In genomic region chr3:64546856-64547255, GRCh38 we compare ENCODE assay signal across 25 cellular contexts.
DNase-seq lines count a peak whose midpoint lies in the region; ATAC-seq, FAIRE-seq and TF ChIP-seq lines count a peak whose summit lies in the region.
"Had no signal": no experiment of that assay in that cellular context is flagged by ENCODE, and none has a peak within 500 bp of the region (broad histone marks: within the 10 kb centered on the region; RNA-seq: fewer than 3 reads in every experiment).

No MANE protein-coding gene starts in this region.

- no peak overlapping the region for H3K27ac ChIP-seq in IMR-90 (ENCODE audit: insufficient read depth, low read length)
- H3K27ac ChIP-seq in small intestine (ENCODE audit: low read depth in 1 of 2, low read length in 1 of 2), result no peak overlapping the region
- H3K27ac ChIP-seq: BLaER1, PC-9, SJSA1 had no signal

- no peak overlapping the region for H3K4ac ChIP-seq in IMR-90 (ENCODE audit: low read depth, low read length)

- H3K9ac ChIP-seq in IMR-90 (ENCODE audit: low read depth, low read length), result no peak overlapping the region
- H3K9ac ChIP-seq: BLaER1 had no signal

- no peak overlapping the region for H3K23ac ChIP-seq in IMR-90 (ENCODE audit: low read depth, low read length)

- H2AK5ac ChIP-seq in IMR-90 (ENCODE audit: low read depth, low read length), result no peak overlapping the region

- H3K56ac ChIP-seq in IMR-90 (ENCODE audit: extremely low read depth, insufficient read depth, low read length), result no peak overlapping the region

- 40% methylated on average over 1 of the region's 8 CpGs; no CpG with 5 or more reads in 1 of the 2 experiments for WGBS in IMR-90 (ENCODE audit: extremely low coverage in 2 of 2, insufficient read length in 1 of 2), 2 experiments
- 85 to 90% (median 88%) methylated on average over 8 of the region's 8 CpGs for WGBS in small intestine, 3 donors

- H2AK9ac ChIP-seq in IMR-90 (replicated peaks; ENCODE audit: low read depth, low read length, poor library complexity), result no peak overlapping the region

- peaks cover 3% of the 10 kb centered on the region for H3K4me1 Mint-ChIP-seq in endothelial cell (ENCODE audit: unreplicated experiment)
- peaks cover 41% of the 10 kb centered on the region for H3K4me1 Mint-ChIP-seq in nephron
- H3K4me1 Mint-ChIP-seq: CD4-positive, CD25-positive, alpha-beta regulatory T cell had no signal

- H3K27ac Mint-ChIP-seq in endothelial cell (ENCODE audit: unreplicated experiment) (no peak overlapping the region), nephron (peak overlapping the region; percentile 94 to 97 (median 96))
- H3K27ac Mint-ChIP-seq: CD4-positive, CD25-positive, alpha-beta regulatory T cell had no signal

- H3K27me3 Mint-ChIP-seq in endothelial cell (ENCODE audit: unreplicated experiment) (peaks cover 6% of the 10 kb centered on the region), nephron (ENCODE audit: low read depth) (no peaks in the 10 kb centered on the region)
- H3K27me3 Mint-ChIP-seq: CD4-positive, CD25-positive, alpha-beta regulatory T cell had no signal

- H3K9me3 ChIP-seq in IMR-90 (ENCODE audit: control insufficient read depth, insufficient read depth, low read length) (no peaks in the 10 kb centered on the region), small intestine (ENCODE audit: control insufficient read depth, low read depth) (no peaks in the 10 kb centered on the region)
- H3K9me3 ChIP-seq: BLaER1, SJSA1 had no signal

- peak overlapping the region; percentile 1; the same call in 1 of the 2 replicates for H3K18ac ChIP-seq in IMR-90 (ENCODE audit: low read depth, low read length)

- no peak overlapping the region for H2BK20ac ChIP-seq in IMR-90 (ENCODE audit: low read depth, low read length)

- ATAC-seq in IMR-90 (ENCODE audit: low read depth), result no peak
- ATAC-seq in GM18511 (IDR thresholded peaks at IDR 0.05; ENCODE audit: unreplicated experiment), result no peak
- ATAC-seq: Right ventricle myocardium inferior had no signal

- H3K4me1 ChIP-seq in IMR-90 (ENCODE audit: control insufficient read depth, insufficient read depth, low read length) (peaks cover 12% of the 10 kb centered on the region; the same call in 1 of the 2 replicates), small intestine (ENCODE audit: control insufficient read depth in 2 of 2, insufficient read depth in 1 of 2, low read depth in 1 of 2, low read length in 1 of 2) (no peaks in the 10 kb centered on the region)
- H3K4me1 ChIP-seq: BLaER1, SJSA1 had no signal

- no peaks in the 10 kb centered on the region for H3K9me1 ChIP-seq in IMR-90 (ENCODE audit: insufficient read depth, low read length)

- POLR2A ChIA-PET in IMR-90 (lab: Charles Lee; ENCODE audit: unreplicated experiment), result no interaction called here

- TF ChIP-seq CTCF in IMR-90 (conservative IDR thresholded peaks at IDR 0.05; ENCODE audit: low read depth, low read length), result no peak
- no peak for TF ChIP-seq CTCF in endothelial cell (IDR thresholded peaks at IDR 0.05; ENCODE audit: unreplicated experiment)
- TF ChIP-seq CTCF in nephron (IDR thresholded peaks at IDR 0.05; ENCODE audit: unreplicated experiment in 3 of 3), result no peak

- no peak overlapping the region for H2BK5ac ChIP-seq in IMR-90 (ENCODE audit: low read depth, low read length, poor library complexity, severe bottlenecking)

- H3K36me3 Mint-ChIP-seq in endothelial cell (ENCODE audit: low read depth, unreplicated experiment) (peaks cover 74% of the 10 kb centered on the region), nephron (ENCODE audit: low read depth) (peaks cover 92% of the 10 kb centered on the region)
- H3K36me3 Mint-ChIP-seq: CD4-positive, CD25-positive, alpha-beta regulatory T cell had no signal

- H2AFZ ChIP-seq in IMR-90 (replicated peaks; ENCODE audit: low read length, poor library complexity), result no peak overlapping the region
- H2AFZ ChIP-seq: PC-9 had no signal

- H3K4me2 ChIP-seq in IMR-90 (ENCODE audit: low read depth, low read length), result no peak overlapping the region
- H3K4me2 ChIP-seq: BLaER1, PC-9 had no signal

- in situ Hi-C loops in IMR-90 (cut with MboI; ENCODE audit: low sequenced_read_pairs), result loop anchor here (25.0 kb wide), 3 partner anchors 865 to 1640 kb away; no protein-coding TSS in a partner anchor

- no peak overlapping the region for H4K8ac ChIP-seq in IMR-90 (ENCODE audit: low read depth in 2 of 2, low read length in 2 of 2)

- H3K4me3 ChIP-seq in IMR-90 (ENCODE audit: insufficient read depth, low read depth, low read length) (no peak overlapping the region), small intestine (ENCODE audit: low read depth in 1 of 2, low read length in 2 of 2) (no peak overlapping the region)
- H3K4me3 ChIP-seq: BLaER1, PC-9, SJSA1 had no signal

- dilution Hi-C loops in IMR-90 (cut with HindIII; ENCODE audit: low sequenced_read_pairs, unreplicated experiment), result no loop called here

- no peaks in the 10 kb centered on the region for H4K20me1 ChIP-seq in IMR-90 (ENCODE audit: insufficient read depth, low read length)
- H4K20me1 ChIP-seq: BLaER1 had no signal

- H3K27me3 ChIP-seq in IMR-90 (ENCODE audit: control insufficient read depth, insufficient read depth, low read length), result no peaks in the 10 kb centered on the region
- no peaks in the 10 kb centered on the region for H3K27me3 ChIP-seq in small intestine (ENCODE audit: control insufficient read depth in 2 of 2, insufficient read depth in 2 of 2, low read length in 2 of 2)
- H3K27me3 ChIP-seq: BLaER1, SJSA1 had no signal

- H4K5ac ChIP-seq in IMR-90 (ENCODE audit: low read depth, low read length), result peak overlapping the region; percentile 46; the same call in 1 of the 2 replicates

- peaks cover 10% of the 10 kb centered on the region for H3K36me3 ChIP-seq in IMR-90 (ENCODE audit: control insufficient read depth, insufficient read depth, low read length)
- no peaks in the 10 kb centered on the region for H3K36me3 ChIP-seq in small intestine (ENCODE audit: control insufficient read depth in 2 of 2, insufficient read depth in 2 of 2, low read length in 2 of 2)
- H3K36me3 ChIP-seq: BLaER1, SJSA1 had no signal

- CTCF ChIA-PET in IMR-90 (lab: Yijun Ruan, JAX), result interaction anchor here (1.2 to 1.5 kb wide), 2 partner anchors 14 to 16 kb away, joined by 3 to 5 read pairs; no protein-coding TSS in a partner anchor

- no peaks in the 10 kb centered on the region for H3K9me3 Mint-ChIP-seq in endothelial cell (ENCODE audit: unreplicated experiment)
- no peaks in the 10 kb centered on the region for H3K9me3 Mint-ChIP-seq in nephron

- no peak for DNase-seq in IMR-90
- no peak for DNase-seq in endothelial cell (ENCODE audit: low spot score)
- DNase-seq in retina, result peak; percentile 68
- DNase-seq in NCI-H524 treated with DMSO at 0.1 percent for 48 hours (lab: John Stamatoyannopoulos, UW), result no peak
- no peak for DNase-seq in HUDEP-2 (lab: John Stamatoyannopoulos, UW; ENCODE audit: unreplicated experiment in 76 of 76)
- DNase-seq in small intestine, result no peak
- DNase-seq: CD4-positive, CD25-positive, alpha-beta regulatory T cell; DMS53; KBM-7; MV-4-11; NCI-H1105; NCI-H1436 treated with DMSO at 0.1 percent for 48 hours; NCI-H187 treated with DMSO at 0.1 percent for 48 hours; NCI-H2171 treated with DMSO at 0.1 percent for 48 hours; NCI-H446; NCI-H526; PC-9 had no signal

- no peaks in the 10 kb centered on the region for H3K79me1 ChIP-seq in IMR-90 (ENCODE audit: low read depth in 1 of 2, low read length in 2 of 2)

- no peak overlapping the region for H3K14ac ChIP-seq in IMR-90 (replicated peaks; ENCODE audit: low read depth, low read length)

- TF ChIP-seq POLR2A in IMR-90 (IDR thresholded peaks at IDR 0.05; ENCODE audit: low read depth, low read length), result no peak

- no peak overlapping the region for H4K91ac ChIP-seq in IMR-90 (ENCODE audit: insufficient read depth, low read depth, low read length)

- H2BK15ac ChIP-seq in IMR-90 (ENCODE audit: low read depth, low read length), result no peak overlapping the region

- BruUV-seq in IMR-90 (replicated peaks; lab: Mats Ljungman, UMichigan), result no TSS peak

- H2BK120ac ChIP-seq in IMR-90 (ENCODE audit: low read depth, low read length), result no peak overlapping the region

- no peak for TF ChIP-seq RAD21 in IMR-90 (IDR thresholded peaks at IDR 0.05; ENCODE audit: low read length)

- H3K4me3 Mint-ChIP-seq in endothelial cell (ENCODE audit: unreplicated experiment) (peak overlapping the region; percentile 56), nephron (peak overlapping the region in 1 of 3 experiments; percentile 15)
- H3K4me3 Mint-ChIP-seq: CD4-positive, CD25-positive, alpha-beta regulatory T cell had no signal

- no peak for FAIRE-seq in small intestine (lab: Jason Lieb, UNC)
- FAIRE-seq: D721Med, GM18507, H54 had no signal

- intact Hi-C loops in IMR-90 (cut with micrococcal nuclease), result loop anchor here (5.0 kb wide), 1 partner anchor 120 kb away; no protein-coding TSS in a partner anchor

TF ChIP-seq in IMR-90, 13 proteins besides CTCF, POLR2A, EP300 and RAD21:
- TF ChIP-seq RCOR1 (IDR thresholded peaks at IDR 0.05; ENCODE audit: insufficient replicate concordance, low read length), result no peak
